In the genomic region with DNA sequence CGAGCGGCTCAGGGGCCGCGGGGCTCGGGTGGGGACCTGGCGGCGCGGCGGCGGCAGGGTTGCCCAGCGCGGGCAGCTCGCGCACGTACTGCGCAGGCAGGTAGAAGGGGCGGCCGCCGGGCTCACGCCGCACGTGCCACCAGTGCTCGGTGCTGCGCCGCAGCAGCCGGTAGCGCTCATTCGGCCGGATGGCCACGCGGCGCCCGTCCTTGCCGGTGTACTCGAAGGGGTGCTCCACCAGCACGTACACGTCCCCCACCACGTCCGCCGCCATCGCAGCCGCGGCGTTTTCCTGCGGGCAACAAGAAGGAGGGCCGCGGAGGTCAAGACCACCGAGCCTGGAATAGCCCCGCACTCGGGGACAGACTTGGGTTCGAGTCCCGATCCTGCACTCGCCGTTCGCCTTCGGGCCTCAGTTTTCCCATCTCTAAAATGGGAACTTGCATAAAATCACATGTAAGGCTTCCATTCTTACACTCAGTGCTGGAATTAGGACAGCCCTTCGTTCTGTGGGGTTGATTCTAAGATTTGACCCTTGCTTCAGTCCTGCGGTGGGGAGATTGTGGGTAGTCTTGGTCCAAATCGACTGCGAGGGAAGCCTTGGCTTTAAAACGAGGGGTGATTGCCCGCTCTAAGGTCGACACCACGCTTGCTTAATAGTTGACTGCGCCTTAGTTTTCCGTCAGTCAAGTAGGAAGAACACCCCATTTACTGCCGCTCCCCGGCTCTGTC, we compare ENCODE assay signal across 1 cellular context.
TF ChIP-seq lines count a peak whose summit lies in the region.

No MANE protein-coding gene starts in this region.

TF ChIP-seq in IMR-90, 13 proteins besides CTCF, POLR2A, EP300 and RAD21:
- no peak for TF ChIP-seq NFE2L2 (IDR thresholded peaks at IDR 0.05; ENCODE audit: low read depth, low read length)
- no peak for TF ChIP-seq CHD1 (IDR thresholded peaks at IDR 0.05; ENCODE audit: low read depth, low read length)
- TF ChIP-seq FOS (IDR thresholded peaks at IDR 0.05; ENCODE audit: low read depth, low read length): no peak
- TF ChIP-seq CEBPB (IDR thresholded peaks at IDR 0.05; ENCODE audit: low read depth, low read length): no peak
- TF ChIP-seq MAFK (IDR thresholded peaks at IDR 0.05; ENCODE audit: low read depth, low read length): no peak
- no peak for TF ChIP-seq MAZ (IDR thresholded peaks at IDR 0.05; ENCODE audit: borderline replicate concordance, low read depth, low read length)
- TF ChIP-seq BHLHE40 (IDR thresholded peaks at IDR 0.05; ENCODE audit: low read depth, low read length): no peak
- TF ChIP-seq, protein P1, sequence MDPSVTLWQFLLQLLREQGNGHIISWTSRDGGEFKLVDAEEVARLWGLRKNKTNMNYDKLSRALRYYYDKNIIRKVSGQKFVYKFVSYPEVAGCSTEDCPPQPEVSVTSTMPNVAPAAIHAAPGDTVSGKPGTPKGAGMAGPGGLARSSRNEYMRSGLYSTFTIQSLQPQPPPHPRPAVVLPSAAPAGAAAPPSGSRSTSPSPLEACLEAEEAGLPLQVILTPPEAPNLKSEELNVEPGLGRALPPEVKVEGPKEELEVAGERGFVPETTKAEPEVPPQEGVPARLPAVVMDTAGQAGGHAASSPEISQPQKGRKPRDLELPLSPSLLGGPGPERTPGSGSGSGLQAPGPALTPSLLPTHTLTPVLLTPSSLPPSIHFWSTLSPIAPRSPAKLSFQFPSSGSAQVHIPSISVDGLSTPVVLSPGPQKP (IDR thresholded peaks at IDR 0.05; ENCODE audit: borderline replicate concordance, low read depth, low read length): no peak
- TF ChIP-seq RCOR1 (IDR thresholded peaks at IDR 0.05; ENCODE audit: insufficient replicate concordance, low read length): no peak
- TF ChIP-seq MXI1 (IDR thresholded peaks at IDR 0.05; ENCODE audit: borderline replicate concordance, low read depth, low read length): no peak
- TF ChIP-seq SMC3 (IDR thresholded peaks at IDR 0.05; ENCODE audit: low read depth, low read length): no peak
- no peak for TF ChIP-seq RFX5 (IDR thresholded peaks at IDR 0.05; ENCODE audit: low read depth, low read length)
- TF ChIP-seq, protein P2, sequence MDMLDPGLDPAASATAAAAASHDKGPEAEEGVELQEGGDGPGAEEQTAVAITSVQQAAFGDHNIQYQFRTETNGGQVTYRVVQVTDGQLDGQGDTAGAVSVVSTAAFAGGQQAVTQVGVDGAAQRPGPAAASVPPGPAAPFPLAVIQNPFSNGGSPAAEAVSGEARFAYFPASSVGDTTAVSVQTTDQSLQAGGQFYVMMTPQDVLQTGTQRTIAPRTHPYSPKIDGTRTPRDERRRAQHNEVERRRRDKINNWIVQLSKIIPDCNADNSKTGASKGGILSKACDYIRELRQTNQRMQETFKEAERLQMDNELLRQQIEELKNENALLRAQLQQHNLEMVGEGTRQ (IDR thresholded peaks at IDR 0.05; ENCODE audit: low read depth, low read length): no peak
